ENCODE assay signal across 1 cellular context in genomic region chr1:235597867-235598553, GRCh38.
TF ChIP-seq lines count a peak whose summit lies in the region.

No MANE protein-coding gene starts in this region.

TF ChIP-seq in GM12878, 131 proteins besides CTCF, POLR2A, EP300 and RAD21 (continued from another document):
- no peak for TF ChIP-seq CUX1 (IDR thresholded peaks at IDR 0.05; ENCODE audit: insufficient replicate concordance, low read depth, low read length)
- no peak for TF ChIP-seq ATF7 (IDR thresholded peaks at IDR 0.05; ENCODE audit: low read depth)
- no peak for TF ChIP-seq GABPA (IDR thresholded peaks at IDR 0.05; ENCODE audit: low read depth)
- no peak for TF ChIP-seq CHD1 (IDR thresholded peaks at IDR 0.05; ENCODE audit: low read depth, low read length)
- no peak for TF ChIP-seq PRDM15 (CRISPR knock-in tag; IDR thresholded peaks at IDR 0.05)
- no peak for TF ChIP-seq ZZZ3 (IDR thresholded peaks at IDR 0.05; ENCODE audit: control insufficient read depth, insufficient read length, low read depth)
- no peak for TF ChIP-seq EGR1 (IDR thresholded peaks at IDR 0.05; ENCODE audit: borderline replicate concordance in 1 of 2, low read depth in 2 of 2, low read length in 2 of 2)
TF ChIP-seq in GM12878: peak in this region for 0.
